22 cellular contexts compared by ENCODE assay signal in genomic region chr3:58258392-58259040, GRCh38. TPM values are rescaled to one million over a fixed set of nuclear protein-coding genes. Genes with fewer than 3 reads are reported as not detected.
"Had no signal": no experiment of that assay in that cellular context is flagged by ENCODE, and none has a peak within 500 bp of the region (broad histone marks: within the 10 kb centered on the region; RNA-seq: fewer than 3 reads in every experiment).

No MANE protein-coding gene starts in this region.

- H3K4me3 ChIP-seq: coronary artery, pancreas, psoas muscle had no signal

- DNase-seq: activated CD4-positive, alpha-beta T cell treated with anti-CD3 and anti-CD28 coated beads for 1 hour; activated CD4-positive, alpha-beta T cell treated with anti-CD3 and anti-CD28 coated beads, Interleukin-2, amount 50 U/mL, for 1 hour; activated CD8-positive, alpha-beta T cell treated with anti-CD3 and anti-CD28 coated beads, Interleukin-2, amount 10 ng/mL, durations not matched to agents 7 days and 5 days; amniotic stem cell; left ventricle myocardium superior; mammary epithelial cell; naive thymus-derived CD8-positive, alpha-beta T cell; pancreas; psoas muscle; right cardiac atrium; stimulated activated CD4-positive, alpha-beta T cell treated with anti-CD3 and anti-CD28 coated beads, Interleukin-4, amount 100 ng/mL, for 4 hours; T-helper 9 cell had no signal

- H3K4me1 Mint-ChIP-seq: mesothelial cell of epicardium had no signal

- H3K9me3 Mint-ChIP-seq: activated naive CD4-positive, alpha-beta T cell treated with anti-CD3 and anti-CD28 coated beads, Interleukin-2, amount 50 U/mL, for 72 hours; activated T-helper 1 cell treated with anti-CD3 and anti-CD28 coated beads, Interleukin-12 subunit alpha, Interleukin-12 subunit beta, Interleukin-2, Interleukin-4 antibody, amounts not matched to agents 30 ng/mL and 10 ng/mL and 1 ng/mL, durations not matched to agents 14 hours and 24 hours and 36 hours; mesothelial cell of epicardium; naive thymus-derived CD8-positive, alpha-beta T cell had no signal

- H3K27ac ChIP-seq: coronary artery, pancreas, psoas muscle had no signal

- H3K4me3 Mint-ChIP-seq: activated CD8-positive, alpha-beta T cell treated with anti-CD3 and anti-CD28 coated beads, Interleukin-2, amount 10 ng/mL, durations not matched to agents 7 days and 5 days; activated T-helper 1 cell treated with anti-CD3 and anti-CD28 coated beads, Interleukin-12 subunit alpha, Interleukin-12 subunit beta, Interleukin-2, Interleukin-4 antibody, amounts not matched to agents 30 ng/mL and 10 ng/mL and 1 ng/mL, durations not matched to agents 14 hours and 24 hours and 36 hours; mesothelial cell of epicardium; naive thymus-derived CD8-positive, alpha-beta T cell had no signal

- ATAC-seq: activated CD8-positive, alpha-beta T cell treated with anti-CD3 and anti-CD28 coated beads, Interleukin-2, amount 10 ng/mL, durations not matched to agents 7 days and 5 days; activated naive CD4-positive, alpha-beta T cell treated with anti-CD3 and anti-CD28 coated beads, Interleukin-2, amount 50 U/mL, for 72 hours; left ventricle myocardium superior; naive thymus-derived CD8-positive, alpha-beta T cell; pancreas; psoas muscle; right cardiac atrium had no signal

- H3K9me3 ChIP-seq: pancreas, psoas muscle had no signal

- H3K4me1 ChIP-seq: pancreas, psoas muscle had no signal

- H3K36me3 ChIP-seq: pancreas had no signal

- H3K36me3 Mint-ChIP-seq: activated naive CD4-positive, alpha-beta T cell treated with anti-CD3 and anti-CD28 coated beads, Interleukin-2, amount 50 U/mL, for 72 hours had no signal

- FAIRE-seq: bronchial epithelial cell, endometrium, pancreas had no signal

- H3K27me3 Mint-ChIP-seq: naive thymus-derived CD8-positive, alpha-beta T cell had no signal

- H3K27ac Mint-ChIP-seq: activated CD8-positive, alpha-beta T cell treated with anti-CD3 and anti-CD28 coated beads, Interleukin-2, amount 10 ng/mL, durations not matched to agents 7 days and 5 days; activated T-helper 1 cell treated with anti-CD3 and anti-CD28 coated beads, Interleukin-12 subunit alpha, Interleukin-12 subunit beta, Interleukin-2, Interleukin-4 antibody, amounts not matched to agents 30 ng/mL and 10 ng/mL and 1 ng/mL, durations not matched to agents 14 hours and 24 hours and 36 hours; mesothelial cell of epicardium had no signal

- H3K27me3 ChIP-seq: pancreas had no signal

RNA-seq across cellular contexts. Expression of gene DNASE1L3, which starts 47.7 kb away (rescaled TPM):
- total RNA-seq: activated CD8-positive, alpha-beta T cell treated with anti-CD3 and anti-CD28 coated beads, Interleukin-2, amount 10 ng/mL, durations not matched to agents 7 days and 5 days; activated naive CD4-positive, alpha-beta T cell treated with anti-CD3 and anti-CD28 coated beads, Interleukin-2, amount 50 U/mL, for 72 hours; activated T-helper 1 cell treated with anti-CD3 and anti-CD28 coated beads, Interleukin-12 subunit alpha, Interleukin-12 subunit beta, Interleukin-2, Interleukin-4 antibody, amounts not matched to agents 30 ng/mL and 10 ng/mL and 1 ng/mL, durations not matched to agents 14 hours and 24 hours and 36 hours; bronchial epithelial cell; epithelial cell of proximal tubule; fibroblast of villous mesenchyme; kidney epithelial cell; mammary epithelial cell; T-helper 1 cell treated with Interleukin-12 subunit alpha and Interleukin-12 subunit beta and Interleukin-4 antibody, amounts not matched to agents 30 ng/mL and 1 ng/mL, for 36 hours had no signal
- polyA plus RNA-seq: mammary epithelial cell; naive thymus-derived CD8-positive, alpha-beta T cell had no signal
